8 cellular contexts compared by ENCODE assay signal in the genomic region with DNA sequence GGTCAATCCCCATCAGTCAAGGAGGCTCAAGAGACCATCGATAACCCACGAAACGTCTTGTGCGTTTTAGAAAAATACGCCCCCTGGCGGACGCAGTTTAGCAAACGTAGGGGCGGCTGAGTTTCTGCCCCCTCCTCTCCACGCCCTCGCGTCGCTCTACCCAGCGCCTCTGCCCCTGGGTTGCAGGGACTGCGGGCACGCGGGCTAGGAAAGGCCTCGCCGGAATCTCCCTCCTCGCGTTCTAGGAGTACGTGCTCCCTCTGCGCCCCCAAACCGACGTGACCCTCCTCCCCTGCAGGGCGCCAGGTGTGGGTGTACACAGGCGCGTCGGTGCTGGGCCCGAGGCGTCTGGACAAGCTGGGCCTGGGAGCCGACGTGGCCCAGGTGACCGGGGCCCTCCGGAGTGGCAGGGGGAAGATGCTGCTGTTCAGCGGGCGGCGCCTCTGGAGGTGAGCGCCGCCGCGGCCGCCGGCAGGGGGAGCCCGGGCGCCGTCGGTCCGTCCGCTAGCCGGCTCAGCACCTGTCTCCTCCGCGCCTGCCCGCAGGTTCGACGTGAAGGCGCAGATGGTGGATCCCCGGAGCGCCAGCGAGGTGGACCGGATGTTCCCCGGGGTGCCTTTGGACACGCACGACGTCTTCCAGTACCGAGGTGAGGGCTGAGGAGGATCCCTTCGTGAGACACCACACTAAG. TPM values are rescaled to one million over a fixed set of nuclear protein-coding genes. Genes with fewer than 3 reads are reported as not detected.
DNase-seq lines count a peak whose midpoint lies in the region; ATAC-seq and TF ChIP-seq lines count a peak whose summit lies in the region.

No MANE protein-coding gene starts in this region.

- H3K4me3 ChIP-seq in GM12864 (ENCODE audit: low read depth, low read length) (no peak overlapping the region), colonic mucosa (no peak overlapping the region)

- H3K27ac ChIP-seq in colonic mucosa = no peak overlapping the region

- peak; percentile 72 for TF ChIP-seq CTCF in GM12864 (IDR thresholded peaks at IDR 0.05; ENCODE audit: low read depth, low read length, missing control alignments)
- peak; percentile 81 for TF ChIP-seq CTCF in colonic mucosa (IDR thresholded peaks at IDR 0.05)

- H3K4me1 ChIP-seq in colonic mucosa = peaks cover 4% of the 10 kb centered on the region

- no peak overlapping the region for H3K9ac ChIP-seq in colonic mucosa (ENCODE audit: low read depth in 2 of 2, low read length in 2 of 2)

- intact Hi-C loops in colonic mucosa (cut with DNase I) = no loop called here

- no peaks in the 10 kb centered on the region for H3K36me3 ChIP-seq in colonic mucosa

- peaks cover 40% of the 10 kb centered on the region for H3K27me3 ChIP-seq in colonic mucosa

- peak; percentile 61 for ATAC-seq in HG03175 (IDR thresholded peaks at IDR 0.05; ENCODE audit: unreplicated experiment)

- no peaks in the 10 kb centered on the region for H3K9me3 ChIP-seq in colonic mucosa

- DNase-seq in GM12864 (ENCODE audit: low read depth) = no peak
- DNase-seq in NCI-H446 treated with DMSO at 0.1 percent for 48 hours (lab: John Stamatoyannopoulos, UW) = peak; percentile 11
- peak; percentile 53 to 58 for DNase-seq in activated CD4-positive, alpha-beta T cell treated with anti-CD3 and anti-CD28 coated beads for 24 hours (ENCODE audit: low read depth in 2 of 2)
- DNase-seq in colonic mucosa = peak; percentile 56
- peak; percentile 45 for DNase-seq in medulla oblongata (ENCODE audit: extremely low spot score)
- DNase-seq in stimulated activated CD8-positive, alpha-beta memory T cell treated with anti-CD3 and anti-CD28 coated beads, Interleukin-7, amount 100 ng/mL, for 24 hours (ENCODE audit: low read depth) = peak; percentile 46
- DNase-seq in middle frontal gyrus (ENCODE audit: extremely low spot score, low spot score) = no peak

RNA-seq across cellular contexts. Expression of gene MMP9, which starts 5.3 kb away (rescaled TPM):
- total RNA-seq in colonic mucosa = 1 to 10 TPM; 1.3 to 4.0 TPM

RNA-seq across cellular contexts. Expression of gene SLC12A5, which starts 15.0 kb away (rescaled TPM):
- total RNA-seq in colonic mucosa = under 1 TPM in 1 of 2 donors, not detected in 1; 0.96 TPM

RNA-seq across cellular contexts. Expression of gene ZNF335, which starts 42.0 kb away (rescaled TPM):
- 10 to 100 TPM; 11.3 to 22.1 TPM for total RNA-seq in colonic mucosa

Comparison
In these comparisons a context has a peak if more than half of its experiments do, and no peak if none do; other contexts are left out.
1. DNase-seq: peak in NCI-H446 treated with DMSO at 0.1 percent for 48 hours (single experiment), activated CD4-positive, alpha-beta T cell treated with anti-CD3 and anti-CD28 coated beads for 24 hours (2 of 2), colonic mucosa (single experiment), medulla oblongata (single experiment) and stimulated activated CD8-positive, alpha-beta memory T cell treated with anti-CD3 and anti-CD28 coated beads, Interleukin-7, amount 100 ng/mL, for 24 hours (single experiment); none in GM12864 (single experiment) and middle frontal gyrus (single experiment).